ENCODE assay signal across 9 cellular contexts in genomic region chr1:163069142-163069541, GRCh38. TPM values are rescaled to one million over a fixed set of nuclear protein-coding genes. Genes with fewer than 3 reads are reported as not detected.
A peak's percentile ranks its signal among the peaks of the same experiment; 100 is the strongest.
DNase-seq lines count a peak whose midpoint lies in the region; TF ChIP-seq lines count a peak whose summit lies in the region.
"Had no signal": no experiment of that assay in that cellular context is flagged by ENCODE, and none has a peak within 500 bp of the region (broad histone marks: within the 10 kb centered on the region; RNA-seq: fewer than 3 reads in every experiment).

RGS4 (plus strand) TSS chr1:163069361; CDS start chr1:163069485, 124 bp downstream.

- no peaks in the 10 kb centered on the region for H3K9me3 ChIP-seq in right atrium auricular region

- H3K27me3 ChIP-seq in right atrium auricular region, result no peaks in the 10 kb centered on the region

- no peaks in the 10 kb centered on the region for H3K36me3 ChIP-seq in right atrium auricular region

- H3K27ac ChIP-seq in angular gyrus (ENCODE audit: low read depth, low read length) (peak within 1 kb of the TSS; percentile 73), right atrium auricular region (peak within 1 kb of the TSS; percentile 11 to 15)

- peak; percentile 29 for DNase-seq in NCI-H2107 treated with DMSO at 0.1 percent for 48 hours (lab: John Stamatoyannopoulos, UW; ENCODE audit: unreplicated experiment)
- no peak for DNase-seq in NCI-H2107 (lab: John Stamatoyannopoulos, UW)
- peak; percentile 61 for DNase-seq in right atrium auricular region (ENCODE audit: low spot score)
- DNase-seq in putamen (ENCODE audit: low spot score), result peak; percentile 80
- DNase-seq in MV-4-11 (lab: John Stamatoyannopoulos, UW), result no peak
- DNase-seq in NCI-H1694 (lab: John Stamatoyannopoulos, UW), result no peak
- DNase-seq in SW 1271 (lab: John Stamatoyannopoulos, UW), result no peak

- peak; percentile 21 to 61 for TF ChIP-seq CTCF in right atrium auricular region (IDR thresholded peaks at IDR 0.05)

- H3K4me1 ChIP-seq in right atrium auricular region, result peaks cover 0 to 6% of the 10 kb centered on the region in 2 donors

- peak within 1 kb of the TSS; percentile 16 to 40 for H3K4me3 ChIP-seq in right atrium auricular region

RNA-seq across cellular contexts. Expression of gene RGS4, which starts in this region (rescaled TPM):
- total RNA-seq in right atrium auricular region, result 1 to 10 TPM; 1.5 to 5.0 TPM
- total RNA-seq: B cell had no signal

Comparison
In these comparisons a context has a peak if more than half of its experiments do, and no peak if none do; other contexts are left out.
1. DNase-seq: peak in NCI-H2107 treated with DMSO at 0.1 percent for 48 hours (single experiment), right atrium auricular region (single experiment) and putamen (single experiment); none in NCI-H2107 (single experiment), MV-4-11 (single experiment), NCI-H1694 (single experiment) and SW 1271 (0 of 2).